Comparison of ENCODE assay signal across 1 cellular context in the genomic region with DNA sequence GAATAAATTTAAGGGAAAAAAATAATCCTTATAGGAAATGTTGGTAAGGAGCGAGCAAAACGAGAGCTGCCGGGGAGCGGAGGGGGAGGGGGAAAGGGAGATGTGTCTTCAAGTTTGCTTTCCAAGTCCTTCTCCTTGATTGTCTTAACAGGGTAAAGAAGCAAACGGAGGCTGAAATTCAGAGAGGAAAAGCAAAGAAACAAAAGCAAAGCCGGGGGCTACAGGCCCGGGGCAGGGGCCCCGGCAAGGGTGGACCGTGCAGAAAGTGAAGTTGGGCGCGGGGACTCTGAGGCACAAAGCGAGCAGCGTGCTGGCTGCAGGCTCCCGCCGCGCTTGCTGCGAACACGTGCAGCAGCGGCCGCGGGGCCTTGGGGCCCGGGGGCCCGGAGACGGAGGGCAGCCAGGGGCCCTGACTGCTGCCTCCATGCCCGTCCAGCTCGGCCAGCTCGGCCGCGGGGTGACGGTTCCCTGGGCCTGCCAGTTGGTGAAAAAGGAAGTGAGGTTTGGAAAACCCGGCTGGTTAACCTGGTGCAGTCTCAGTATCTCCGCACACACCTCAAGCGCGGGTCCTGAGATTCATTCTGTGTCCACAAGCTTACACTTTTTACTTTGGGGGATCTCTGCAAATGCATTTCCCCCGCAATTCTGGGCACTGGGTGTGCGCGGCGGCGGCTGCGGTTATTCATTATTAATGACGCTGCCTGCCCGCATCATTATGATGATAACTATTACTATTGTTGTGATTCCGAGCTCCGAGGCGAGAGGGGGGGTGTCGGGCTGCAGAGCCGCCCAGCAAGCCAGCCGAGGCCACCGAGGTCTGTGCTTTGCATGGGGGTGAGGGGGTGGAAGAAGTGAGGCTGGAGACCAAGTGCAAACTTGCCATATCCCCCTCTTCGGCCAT.
TF ChIP-seq lines count a peak whose summit lies in the region.

No MANE protein-coding gene starts in this region.

TF ChIP-seq in WTC11, 78 proteins besides CTCF, POLR2A, EP300 and RAD21 (continued from another document):
- TF ChIP-seq, protein P1, sequence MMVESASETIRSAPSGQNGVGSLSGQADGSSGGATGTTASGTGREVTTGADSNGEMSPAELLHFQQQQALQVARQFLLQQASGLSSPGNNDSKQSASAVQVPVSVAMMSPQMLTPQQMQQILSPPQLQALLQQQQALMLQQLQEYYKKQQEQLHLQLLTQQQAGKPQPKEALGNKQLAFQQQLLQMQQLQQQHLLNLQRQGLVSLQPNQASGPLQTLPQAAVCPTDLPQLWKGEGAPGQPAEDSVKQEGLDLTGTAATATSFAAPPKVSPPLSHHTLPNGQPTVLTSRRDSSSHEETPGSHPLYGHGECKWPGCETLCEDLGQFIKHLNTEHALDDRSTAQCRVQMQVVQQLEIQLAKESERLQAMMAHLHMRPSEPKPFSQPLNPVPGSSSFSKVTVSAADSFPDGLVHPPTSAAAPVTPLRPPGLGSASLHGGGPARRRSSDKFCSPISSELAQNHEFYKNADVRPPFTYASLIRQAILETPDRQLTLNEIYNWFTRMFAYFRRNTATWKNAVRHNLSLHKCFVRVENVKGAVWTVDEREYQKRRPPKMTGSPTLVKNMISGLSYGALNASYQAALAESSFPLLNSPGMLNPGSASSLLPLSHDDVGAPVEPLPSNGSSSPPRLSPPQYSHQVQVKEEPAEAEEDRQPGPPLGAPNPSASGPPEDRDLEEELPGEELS (CRISPR knock-in tag; IDR thresholded peaks at IDR 0.05) = peak; percentile 35; the same call in 1 of the 2 replicates
- TF ChIP-seq, protein P2, sequence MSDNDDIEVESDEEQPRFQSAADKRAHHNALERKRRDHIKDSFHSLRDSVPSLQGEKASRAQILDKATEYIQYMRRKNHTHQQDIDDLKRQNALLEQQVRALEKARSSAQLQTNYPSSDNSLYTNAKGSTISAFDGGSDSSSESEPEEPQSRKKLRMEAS (CRISPR knock-in tag; IDR thresholded peaks at IDR 0.05) = peak; percentile 87
